Comparison of ENCODE assay signal across 8 cellular contexts in genomic region chr15:37824717-37825382, GRCh38.
DNase-seq lines count a peak whose midpoint lies in the region; ATAC-seq, FAIRE-seq and TF ChIP-seq lines count a peak whose summit lies in the region.

No MANE protein-coding gene starts in this region.

- 81% methylated on average over 6 of the region's 6 CpGs for WGBS in prostate gland
- WGBS in transverse colon (ENCODE audit: low coverage in 1 of 2), 2 donors = 57 to 60% methylated on average over 5 to 6 of the region's 6 CpGs

- TF ChIP-seq EP300 in transverse colon (IDR thresholded peaks at IDR 0.05; ENCODE audit: low read depth) = no peak

- FAIRE-seq in bronchial epithelial cell (lab: Jason Lieb, UNC) = peak; percentile 89

- H3K4me1 ChIP-seq in prostate gland (replicated peaks) (no peaks in the 10 kb centered on the region), transverse colon (no peaks in the 10 kb centered on the region)

- no peak for TF ChIP-seq CTCF in GM12865 (IDR thresholded peaks at IDR 0.05; ENCODE audit: insufficient read depth, low read depth, low read length, missing control alignments)
- peak; percentile 64 for TF ChIP-seq CTCF in bronchial epithelial cell (IDR thresholded peaks at IDR 0.05; ENCODE audit: insufficient read depth, low read length, severe bottlenecking)
- no peak for TF ChIP-seq CTCF in omental fat pad (IDR thresholded peaks at IDR 0.05)
- no peak for TF ChIP-seq CTCF in prostate gland (IDR thresholded peaks at IDR 0.05)
- no peak for TF ChIP-seq CTCF in transverse colon (IDR thresholded peaks at IDR 0.05)

- peak; percentile 1 for DNase-seq in GM12865 (ENCODE audit: low read depth)
- peak; percentile 78 for DNase-seq in NCI-H226
- DNase-seq in bronchial epithelial cell (ENCODE audit: low read depth) = peak; percentile 95
- DNase-seq in omental fat pad (ENCODE audit: low spot score) = no peak
- no peak for DNase-seq in posterior cingulate gyrus
- no peak for DNase-seq in prostate gland (ENCODE audit: low spot score)
- no peak for DNase-seq in transverse colon

- H3K27ac ChIP-seq in prostate gland (no peak overlapping the region), transverse colon (no peak overlapping the region)

- ATAC-seq in omental fat pad (ENCODE audit: low FRiP score) (peak; percentile 87), HG03460 (IDR thresholded peaks at IDR 0.05; ENCODE audit: unreplicated experiment) (no peak)

- H3K27me3 ChIP-seq in bronchial epithelial cell (ENCODE audit: control insufficient read depth, insufficient read depth, low read length) (no peaks in the 10 kb centered on the region), prostate gland (replicated peaks; ENCODE audit: insufficient read depth) (no peaks in the 10 kb centered on the region), transverse colon (no peaks in the 10 kb centered on the region)

- in situ Hi-C loops in transverse colon (cut with MboI; ENCODE audit: low pct_ligation_motif_present in 1 of 4, low pct_unique_long_range_greater_than_20kb in 1 of 4, low sequenced_read_pairs in 3 of 4) = no loop called here

- H3K36me3 ChIP-seq in bronchial epithelial cell (ENCODE audit: control insufficient read depth, insufficient read depth, low read length) (no peaks in the 10 kb centered on the region), prostate gland (no peaks in the 10 kb centered on the region), transverse colon (no peaks in the 10 kb centered on the region)

- intact Hi-C loops in posterior cingulate gyrus (cut with DNase I) = no loop called here
- intact Hi-C loops in prostate gland (cut with DNase I) = no loop called here
- intact Hi-C loops in transverse colon (cut with DNase I; ENCODE audit: low total_unique reads) = no loop called here

- H3K9me3 ChIP-seq in prostate gland = no peaks in the 10 kb centered on the region
- no peaks in the 10 kb centered on the region for H3K9me3 ChIP-seq in transverse colon

- TF ChIP-seq POLR2A in prostate gland (IDR thresholded peaks at IDR 0.05) = no peak
- TF ChIP-seq POLR2A in transverse colon (IDR thresholded peaks at IDR 0.05) = no peak

- H3K4me3 ChIP-seq in GM12865 (ENCODE audit: low read depth, low read length) (no peak overlapping the region), bronchial epithelial cell (ENCODE audit: low read depth, low read length) (no peak overlapping the region), prostate gland (no peak overlapping the region), transverse colon (no peak overlapping the region)

Comparison
In these comparisons a context has a peak if more than half of its experiments do, and no peak if none do; other contexts are left out.
1. DNase-seq: peak in GM12865 (single experiment), NCI-H226 (single experiment) and bronchial epithelial cell (single experiment); none in omental fat pad (single experiment), posterior cingulate gyrus (0 of 10), prostate gland (single experiment) and transverse colon (single experiment).